ENCODE assay signal across 28 cellular contexts in genomic region chr10:1980459-1980858, GRCh38.
"Had no signal": no experiment of that assay in that cellular context is flagged by ENCODE, and none has a peak within 500 bp of the region (broad histone marks: within the 10 kb centered on the region; RNA-seq: fewer than 3 reads in every experiment).

No MANE protein-coding gene starts in this region.

- H3K36me3 ChIP-seq: stomach, suprapubic skin, thoracic aorta, thyroid gland, tibial artery, tibial nerve, transverse colon, upper lobe of left lung, upper lobe of right lung, uterus, vagina had no signal

- H3K27ac Mint-ChIP-seq: stimulated activated effector memory CD8-positive, alpha-beta T cell treated with anti-CD3 and anti-CD28 coated beads, Interleukin-12 subunit alpha, Interleukin-12 subunit beta, amount 100 ng/mL, for 72 hours; stimulated activated memory B cell treated with anti-CD40 and anti-IgM and Interleukin-4, amounts not matched to agents 10 μg/mL and 1 μg/mL and 100 μg/mL, for 72 hours; stimulated activated naive B cell treated with anti-CD40 and anti-IgM and Interleukin-4, amounts not matched to agents 10 μg/mL and 1 μg/mL and 100 μg/mL, for 72 hours; stimulated activated naive CD8-positive, alpha-beta T cell treated with anti-CD3 and anti-CD28 coated beads, Interleukin-15, amount 100 ng/mL, for 72 hours; stimulated activated naive CD8-positive, alpha-beta T cell treated with anti-CD3 and anti-CD28 coated beads, Interleukin-15, Interleukin-2, amounts not matched to agents 100 ng/mL and 50 ng/mL, for 24 hours; type B pancreatic cell had no signal

- H3K27me3 ChIP-seq: suprapubic skin, testis, thyroid gland, tibial artery, tibial nerve, transverse colon, upper lobe of left lung, upper lobe of right lung, uterus, vagina had no signal

- H3K9me3 Mint-ChIP-seq: stimulated activated effector memory CD8-positive, alpha-beta T cell treated with anti-CD3 and anti-CD28 coated beads, Interleukin-12 subunit alpha, Interleukin-12 subunit beta, amount 100 ng/mL, for 72 hours; stimulated activated naive CD8-positive, alpha-beta T cell treated with anti-CD3 and anti-CD28 coated beads, Interleukin-15, Interleukin-2, amounts not matched to agents 100 ng/mL and 50 ng/mL, for 24 hours; type B pancreatic cell had no signal

- ATAC-seq: stimulated activated effector memory CD8-positive, alpha-beta T cell treated with anti-CD3 and anti-CD28 coated beads, Interleukin-12 subunit alpha, Interleukin-12 subunit beta, amount 100 ng/mL, for 72 hours; stimulated activated memory B cell treated with anti-CD40 and anti-IgM and Interleukin-4, amounts not matched to agents 10 μg/mL and 1 μg/mL and 100 μg/mL, for 72 hours; stimulated activated naive B cell treated with anti-CD40 and anti-IgM and Interleukin-4, amounts not matched to agents 10 μg/mL and 1 μg/mL and 100 μg/mL, for 72 hours; stimulated activated naive CD8-positive, alpha-beta T cell treated with anti-CD3 and anti-CD28 coated beads, Interleukin-15, amount 100 ng/mL, for 72 hours; stimulated activated naive CD8-positive, alpha-beta T cell treated with anti-CD3 and anti-CD28 coated beads, Interleukin-15, Interleukin-2, amounts not matched to agents 100 U/mL and 50 U/mL, for 24 hours; upper lobe of right lung had no signal

- H3K27me3 Mint-ChIP-seq: stimulated activated naive CD8-positive, alpha-beta T cell treated with anti-CD3 and anti-CD28 coated beads, Interleukin-15, amount 100 ng/mL, for 72 hours had no signal

- DNase-seq: stimulated activated CD4-positive, alpha-beta T cell treated with anti-CD3 and anti-CD28 coated beads, Interleukin-2, amount 100 ng/mL, for 48 hours; stimulated activated CD4-positive, alpha-beta T cell treated with anti-CD3 and anti-CD28 coated beads, Interleukin-4, amount 100 ng/mL, for 1 hour; stimulated activated CD4-positive, alpha-beta T cell treated with anti-CD3 and anti-CD28 coated beads, Interleukin-4, amount 100 ng/mL, for 24 hours; stimulated activated CD4-positive, alpha-beta T cell treated with anti-CD3 and anti-CD28 coated beads, Interleukin-4, amount 100 ng/mL, for 4 hours; stimulated activated CD8-positive, alpha-beta memory T cell treated with anti-CD3 and anti-CD28 coated beads, Interleukin-4, amount 100 ng/mL, for 48 hours; stimulated activated naive B cell treated with anti-CD40 and anti-IgM and Interleukin-4, amounts not matched to agents 10 μg/mL and 1 μg/mL and 100 μg/mL, for 72 hours; stimulated activated naive CD4-positive, alpha-beta T cell; stimulated activated naive CD4-positive, alpha-beta T cell treated with Interleukin-2 at 50 U/mL for 16 hours; stimulated activated naive CD8-positive, alpha-beta T cell treated with anti-CD3 and anti-CD28 coated beads, Interleukin-15, amount 100 ng/mL, for 72 hours; stimulated activated naive CD8-positive, alpha-beta T cell treated with anti-CD3 and anti-CD28 coated beads, Interleukin-15, Interleukin-2, amounts not matched to agents 100 U/mL and 50 U/mL, for 24 hours; stomach; substantia nigra; testis; thyroid gland; tibial artery; transverse colon; trophoblast cell; upper lobe of left lung; upper lobe of right lung; uterus had no signal

- H3K4me3 ChIP-seq: stomach, suprapubic skin, testis, thoracic aorta, thyroid gland, tibial artery, tibial nerve, transverse colon, upper lobe of left lung, upper lobe of right lung, uterus, vagina had no signal

- H3K36me3 Mint-ChIP-seq: stimulated activated effector memory CD8-positive, alpha-beta T cell treated with anti-CD3 and anti-CD28 coated beads, Interleukin-12 subunit alpha, Interleukin-12 subunit beta, amount 100 ng/mL, for 72 hours; stimulated activated memory B cell treated with anti-CD40 and anti-IgM and Interleukin-4, amounts not matched to agents 10 μg/mL and 1 μg/mL and 100 μg/mL, for 72 hours; stimulated activated naive B cell treated with anti-CD40 and anti-IgM and Interleukin-4, amounts not matched to agents 10 μg/mL and 1 μg/mL and 100 μg/mL, for 72 hours; type B pancreatic cell had no signal

- H3K9me3 ChIP-seq: testis, thoracic aorta, thyroid gland, transverse colon, upper lobe of right lung, uterus, vagina had no signal

- H3K4me1 Mint-ChIP-seq: stimulated activated effector memory CD8-positive, alpha-beta T cell treated with anti-CD3 and anti-CD28 coated beads, Interleukin-12 subunit alpha, Interleukin-12 subunit beta, amount 100 ng/mL, for 72 hours; stimulated activated memory B cell treated with anti-CD40 and anti-IgM and Interleukin-4, amounts not matched to agents 10 μg/mL and 1 μg/mL and 100 μg/mL, for 72 hours; stimulated activated naive CD8-positive, alpha-beta T cell treated with anti-CD3 and anti-CD28 coated beads, Interleukin-15, amount 100 ng/mL, for 72 hours had no signal

- H3K4me3 Mint-ChIP-seq: stimulated activated effector memory CD8-positive, alpha-beta T cell treated with anti-CD3 and anti-CD28 coated beads, Interleukin-12 subunit alpha, Interleukin-12 subunit beta, amount 100 ng/mL, for 72 hours; stimulated activated memory B cell treated with anti-CD40 and anti-IgM and Interleukin-4, amounts not matched to agents 10 μg/mL and 1 μg/mL and 100 μg/mL, for 72 hours; stimulated activated naive B cell treated with anti-CD40 and anti-IgM and Interleukin-4, amounts not matched to agents 10 μg/mL and 1 μg/mL and 100 μg/mL, for 72 hours; stimulated activated naive CD8-positive, alpha-beta T cell treated with anti-CD3 and anti-CD28 coated beads, Interleukin-15, amount 100 ng/mL, for 72 hours; stimulated activated naive CD8-positive, alpha-beta T cell treated with anti-CD3 and anti-CD28 coated beads, Interleukin-15, Interleukin-2, amounts not matched to agents 100 ng/mL and 50 ng/mL, for 24 hours; type B pancreatic cell had no signal

- H3K27ac ChIP-seq: stomach, suprapubic skin, testis, thoracic aorta, thyroid gland, tibial artery, tibial nerve, transverse colon, upper lobe of left lung, upper lobe of right lung, uterus, vagina had no signal

- H3K4me1 ChIP-seq: stomach, suprapubic skin, testis, thyroid gland, tibial artery, tibial nerve, transverse colon, upper lobe of left lung, upper lobe of right lung, uterus, vagina had no signal
